Comparison of ENCODE assay signal across 1 cellular context in the genomic region with DNA sequence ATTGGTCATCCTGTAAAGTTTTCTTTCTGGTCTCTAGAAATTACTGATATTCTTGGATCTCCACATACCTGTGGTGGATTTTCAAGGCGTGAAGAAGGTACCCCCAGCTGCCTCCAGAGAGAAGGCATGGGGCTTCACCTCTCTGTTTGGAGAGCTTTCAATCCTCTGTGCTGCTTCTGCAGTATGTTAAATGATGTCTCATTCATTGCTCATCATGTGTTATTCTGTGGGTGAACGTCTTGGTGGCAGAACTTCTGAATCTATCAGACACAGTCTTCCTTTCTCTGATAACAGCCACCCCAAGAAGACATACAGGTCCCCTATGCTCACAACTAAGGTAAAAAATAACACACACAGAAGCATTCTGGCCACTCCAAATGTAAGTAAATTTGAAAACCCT.
TF ChIP-seq lines count a peak whose summit lies in the region.

No MANE protein-coding gene starts in this region.

TF ChIP-seq in IMR-90, 13 proteins besides CTCF, POLR2A, EP300 and RAD21 (continued from another document):
- TF ChIP-seq, protein P1, sequence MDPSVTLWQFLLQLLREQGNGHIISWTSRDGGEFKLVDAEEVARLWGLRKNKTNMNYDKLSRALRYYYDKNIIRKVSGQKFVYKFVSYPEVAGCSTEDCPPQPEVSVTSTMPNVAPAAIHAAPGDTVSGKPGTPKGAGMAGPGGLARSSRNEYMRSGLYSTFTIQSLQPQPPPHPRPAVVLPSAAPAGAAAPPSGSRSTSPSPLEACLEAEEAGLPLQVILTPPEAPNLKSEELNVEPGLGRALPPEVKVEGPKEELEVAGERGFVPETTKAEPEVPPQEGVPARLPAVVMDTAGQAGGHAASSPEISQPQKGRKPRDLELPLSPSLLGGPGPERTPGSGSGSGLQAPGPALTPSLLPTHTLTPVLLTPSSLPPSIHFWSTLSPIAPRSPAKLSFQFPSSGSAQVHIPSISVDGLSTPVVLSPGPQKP (IDR thresholded peaks at IDR 0.05; ENCODE audit: borderline replicate concordance, low read depth, low read length) = no peak
- TF ChIP-seq FOS (IDR thresholded peaks at IDR 0.05; ENCODE audit: low read depth, low read length) (no peak), BHLHE40 (IDR thresholded peaks at IDR 0.05; ENCODE audit: low read depth, low read length) (no peak), MAZ (IDR thresholded peaks at IDR 0.05; ENCODE audit: borderline replicate concordance, low read depth, low read length) (no peak), RCOR1 (IDR thresholded peaks at IDR 0.05; ENCODE audit: insufficient replicate concordance, low read length) (no peak), SMC3 (IDR thresholded peaks at IDR 0.05; ENCODE audit: low read depth, low read length) (no peak), MAFK (IDR thresholded peaks at IDR 0.05; ENCODE audit: low read depth, low read length) (no peak), NFE2L2 (IDR thresholded peaks at IDR 0.05; ENCODE audit: low read depth, low read length) (no peak)
- TF ChIP-seq, protein P2, sequence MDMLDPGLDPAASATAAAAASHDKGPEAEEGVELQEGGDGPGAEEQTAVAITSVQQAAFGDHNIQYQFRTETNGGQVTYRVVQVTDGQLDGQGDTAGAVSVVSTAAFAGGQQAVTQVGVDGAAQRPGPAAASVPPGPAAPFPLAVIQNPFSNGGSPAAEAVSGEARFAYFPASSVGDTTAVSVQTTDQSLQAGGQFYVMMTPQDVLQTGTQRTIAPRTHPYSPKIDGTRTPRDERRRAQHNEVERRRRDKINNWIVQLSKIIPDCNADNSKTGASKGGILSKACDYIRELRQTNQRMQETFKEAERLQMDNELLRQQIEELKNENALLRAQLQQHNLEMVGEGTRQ (IDR thresholded peaks at IDR 0.05; ENCODE audit: low read depth, low read length) = no peak
TF ChIP-seq in IMR-90: peak in this region for 0.
